In genomic region chr6:90669420-90669819, GRCh38 we compare ENCODE assay signal across 1 cellular context.
TF ChIP-seq lines count a peak whose summit lies in the region.

No MANE protein-coding gene starts in this region.

TF ChIP-seq in H1, 55 proteins besides CTCF, POLR2A, EP300 and RAD21 (continued from another document):
- TF ChIP-seq RBBP5 (IDR thresholded peaks at IDR 0.05; ENCODE audit: borderline replicate concordance, low read depth, low read length) = no peak
- TF ChIP-seq MAFK (IDR thresholded peaks at IDR 0.05; ENCODE audit: low read depth, low read length) = no peak
- no peak for TF ChIP-seq HDAC6 (IDR thresholded peaks at IDR 0.05; ENCODE audit: low read depth, low read length)
- no peak for TF ChIP-seq CHD2 (IDR thresholded peaks at IDR 0.05; ENCODE audit: low read length)
- no peak for TF ChIP-seq POLR2AphosphoS5 (IDR thresholded peaks at IDR 0.05; ENCODE audit: low read depth, low read length)
- TF ChIP-seq EGR1 (IDR thresholded peaks at IDR 0.05; ENCODE audit: borderline replicate concordance, low read depth, low read length) = no peak
- TF ChIP-seq KDM4A (IDR thresholded peaks at IDR 0.05; ENCODE audit: low read depth, low read length, severe bottlenecking) = no peak
- no peak for TF ChIP-seq JUN (IDR thresholded peaks at IDR 0.05; ENCODE audit: low read depth, low read length)
- no peak for TF ChIP-seq CEBPB (IDR thresholded peaks at IDR 0.05; ENCODE audit: low read depth, low read length)
- TF ChIP-seq ATF2 (IDR thresholded peaks at IDR 0.05; ENCODE audit: low read length) = no peak
- no peak for TF ChIP-seq ZNF274 (IDR thresholded peaks at IDR 0.05; ENCODE audit: borderline replicate concordance, extremely low read depth, low read length)
- TF ChIP-seq CREB1 (IDR thresholded peaks at IDR 0.05) = no peak
- no peak for TF ChIP-seq RFX5 (IDR thresholded peaks at IDR 0.05; ENCODE audit: borderline replicate concordance, low read depth, low read length)
- TF ChIP-seq BACH1 (IDR thresholded peaks at IDR 0.05; ENCODE audit: low read length) = no peak
